In genomic region chr1:87337606-87338005, GRCh38 we compare ENCODE assay signal across 28 cellular contexts. TPM values are rescaled to one million over a fixed set of nuclear protein-coding genes. Genes with fewer than 3 reads are reported as not detected.
DNase-seq lines count a peak whose midpoint lies in the region; ATAC-seq and TF ChIP-seq lines count a peak whose summit lies in the region.
"Had no signal": no experiment of that assay in that cellular context is flagged by ENCODE, and none has a peak within 500 bp of the region (broad histone marks: within the 10 kb centered on the region; RNA-seq: fewer than 3 reads in every experiment).

No MANE protein-coding gene starts in this region.

- no peak for TF ChIP-seq CTCF in osteoblast (IDR thresholded peaks at IDR 0.05; ENCODE audit: extremely low read depth, low read depth, low read length)
- no peak for TF ChIP-seq CTCF in vagina (IDR thresholded peaks at IDR 0.05)

- H3K4me2 ChIP-seq in osteoblast (ENCODE audit: insufficient read depth, low read length): peak overlapping the region; percentile 87

- H3K9me3 Mint-ChIP-seq in effector memory CD8-positive, alpha-beta T cell: no peaks in the 10 kb centered on the region
- no peaks in the 10 kb centered on the region for H3K9me3 Mint-ChIP-seq in activated naive CD4-positive, alpha-beta T cell treated with anti-CD3 and anti-CD28 coated beads, Interleukin-2, amount 10 ng/mL, durations not matched to agents 7 days and 5 days
- H3K9me3 Mint-ChIP-seq: activated B cell treated with CpG ODN at 0.5 μM for 24 hours; activated naive CD4-positive, alpha-beta T cell treated with anti-CD3 and anti-CD28 coated beads for 36 hours had no signal

- ATAC-seq in effector memory CD8-positive, alpha-beta T cell (replicated peaks): no peak
- ATAC-seq: gastrocnemius medialis had no signal

- H3K27me3 Mint-ChIP-seq in effector memory CD8-positive, alpha-beta T cell: no peaks in the 10 kb centered on the region
- H3K27me3 Mint-ChIP-seq in activated naive CD4-positive, alpha-beta T cell treated with anti-CD3 and anti-CD28 coated beads, Interleukin-2, amount 10 ng/mL, durations not matched to agents 7 days and 5 days: no peaks in the 10 kb centered on the region
- H3K27me3 Mint-ChIP-seq: activated B cell treated with CpG ODN at 0.5 μM for 24 hours had no signal

- peak; percentile 54 for DNase-seq in NCI-H2227 treated with DMSO at 0.1 percent for 48 hours (lab: John Stamatoyannopoulos, UW)
- no peak for DNase-seq in NCI-H2227 (lab: John Stamatoyannopoulos, UW; ENCODE audit: unreplicated experiment)
- no peak for DNase-seq in effector memory CD8-positive, alpha-beta T cell
- no peak for DNase-seq in osteoblast (ENCODE audit: insufficient read length, low spot score, missing footprints)
- no peak for DNase-seq in vagina (ENCODE audit: extremely low spot score in 2 of 2)
- DNase-seq in stimulated activated CD4-positive, alpha-beta T cell treated with anti-CD3 and anti-CD28 coated beads, Interleukin-12 subunit alpha, Interleukin-12 subunit beta, amount 100 ng/mL, for 4 hours: no peak
- no peak for DNase-seq in stimulated activated naive CD4-positive, alpha-beta T cell treated with Interleukin-2 at 50 U/mL for 16 hours (lab: John Stamatoyannopoulos, UW)
- no peak for DNase-seq in activated naive CD4-positive, alpha-beta T cell treated with anti-CD3 and anti-CD28 coated beads, Interleukin-2, amount 10 ng/mL, durations not matched to agents 7 days and 5 days
- DNase-seq: activated B cell treated with CpG ODN at 0.5 μM for 24 hours; activated naive CD4-positive, alpha-beta T cell treated with anti-CD3 and anti-CD28 coated beads for 36 hours; anterior cingulate cortex; colonic mucosa; gastrocnemius medialis; NCI-H1694 treated with DMSO at 0.1 percent for 48 hours; NCI-H2171; NCI-H524 treated with DMSO at 0.1 percent for 48 hours; nucleus accumbens; Peyer's patch; SHP77 treated with DMSO at 0.1 percent for 48 hours; stimulated activated CD4-positive, alpha-beta T cell treated with anti-CD3 and anti-CD28 coated beads, Interleukin-1b, Interleukin-23, amount 100 ng/mL, for 48 hours; stimulated activated CD8-positive, alpha-beta memory T cell treated with anti-CD3 and anti-CD28 coated beads, Interleukin-4, amount 100 ng/mL, for 48 hours; T1000; uterus had no signal

- no peaks in the 10 kb centered on the region for H4K20me1 ChIP-seq in osteoblast (ENCODE audit: insufficient read depth, low read length)

- H3K27me3 ChIP-seq in osteoblast (ENCODE audit: insufficient read depth, low read length): no peaks in the 10 kb centered on the region
- no peaks in the 10 kb centered on the region for H3K27me3 ChIP-seq in vagina
- H3K27me3 ChIP-seq: cardiac muscle cell, colonic mucosa, esophagus muscularis mucosa, gastrocnemius medialis, Peyer's patch, suprapubic skin, uterus had no signal

- H3K4me3 Mint-ChIP-seq in effector memory CD8-positive, alpha-beta T cell: peak overlapping the region in 1 of 2 donors; percentile 30
- H3K4me3 Mint-ChIP-seq in activated naive CD4-positive, alpha-beta T cell treated with anti-CD3 and anti-CD28 coated beads, Interleukin-2, amount 10 ng/mL, durations not matched to agents 7 days and 5 days: no peak overlapping the region
- H3K4me3 Mint-ChIP-seq: activated naive CD4-positive, alpha-beta T cell treated with anti-CD3 and anti-CD28 coated beads for 36 hours had no signal

- H3K27ac Mint-ChIP-seq in effector memory CD8-positive, alpha-beta T cell: peak overlapping the region; percentile 39 to 54
- no peak overlapping the region for H3K27ac Mint-ChIP-seq in activated naive CD4-positive, alpha-beta T cell treated with anti-CD3 and anti-CD28 coated beads, Interleukin-2, amount 10 ng/mL, durations not matched to agents 7 days and 5 days
- H3K27ac Mint-ChIP-seq: activated B cell treated with CpG ODN at 0.5 μM for 24 hours; activated naive CD4-positive, alpha-beta T cell treated with anti-CD3 and anti-CD28 coated beads for 36 hours had no signal

- H3K79me2 ChIP-seq in osteoblast (ENCODE audit: insufficient read depth, low read length): peaks cover 93% of the 10 kb centered on the region

- H3K4me1 ChIP-seq in osteoblast (ENCODE audit: insufficient read depth, low read length) (peaks cover 38% of the 10 kb centered on the region), vagina (peaks cover 55% of the 10 kb centered on the region)

- H3K36me3 Mint-ChIP-seq in effector memory CD8-positive, alpha-beta T cell (ENCODE audit: insufficient read depth): peaks cover 49% of the 10 kb centered on the region
- peaks cover 63% of the 10 kb centered on the region for H3K36me3 Mint-ChIP-seq in activated naive CD4-positive, alpha-beta T cell treated with anti-CD3 and anti-CD28 coated beads, Interleukin-2, amount 10 ng/mL, durations not matched to agents 7 days and 5 days

- peaks cover 25 to 36% of the 10 kb centered on the region in 2 donors for H3K4me1 Mint-ChIP-seq in effector memory CD8-positive, alpha-beta T cell (ENCODE audit: low read depth in 2 of 2)
- peaks cover 46% of the 10 kb centered on the region for H3K4me1 Mint-ChIP-seq in activated naive CD4-positive, alpha-beta T cell treated with anti-CD3 and anti-CD28 coated beads, Interleukin-2, amount 10 ng/mL, durations not matched to agents 7 days and 5 days

- CTCF ChIA-PET in activated naive CD4-positive, alpha-beta T cell treated with anti-CD3 and anti-CD28 coated beads, Interleukin-2, amount 10 ng/mL, durations not matched to agents 7 days and 5 days (lab: Charles Lee): no interaction called here

- H3K36me3 ChIP-seq in osteoblast (ENCODE audit: insufficient read depth, low read length): peaks cover 46% of the 10 kb centered on the region
- H3K36me3 ChIP-seq in vagina: peaks cover 0 to 35% of the 10 kb centered on the region in 2 donors
- H3K36me3 ChIP-seq: colonic mucosa, uterus had no signal

- H2AFZ ChIP-seq in osteoblast (ENCODE audit: low read length): no peak overlapping the region

- H3K4me3 ChIP-seq in osteoblast (ENCODE audit: insufficient read depth, low read length): no peak overlapping the region
- H3K4me3 ChIP-seq in vagina: no peak overlapping the region
- H3K4me3 ChIP-seq: cardiac muscle cell, colonic mucosa, uterus had no signal

- no peak overlapping the region for H3K27ac ChIP-seq in osteoblast (ENCODE audit: low read depth, low read length)
- H3K27ac ChIP-seq in vagina: peak overlapping the region; percentile 25
- H3K27ac ChIP-seq: 22Rv1, cardiac muscle cell, colonic mucosa, HL-60, Peyer's patch, uterus had no signal

- intact Hi-C loops in vagina (cut with DNase I): no loop called here

- TF ChIP-seq POLR2A in vagina (IDR thresholded peaks at IDR 0.05): no peak

- H3K9me3 ChIP-seq in osteoblast (ENCODE audit: low read depth, low read length) (no peaks in the 10 kb centered on the region), vagina (no peaks in the 10 kb centered on the region)
- H3K9me3 ChIP-seq: colonic mucosa, esophagus muscularis mucosa, gastrocnemius medialis, Peyer's patch, suprapubic skin, uterus had no signal

RNA-seq across cellular contexts. Expression of gene LMO4, which starts 8.9 kb away (rescaled TPM):
- 61.9 and 62.8 TPM in 2 replicates for total RNA-seq in osteoblast
- 53.8 TPM for total RNA-seq in vagina
